8 cellular contexts compared by ENCODE assay signal in genomic region chr3:100401674-100402036, GRCh38. TPM values are rescaled to one million over a fixed set of nuclear protein-coding genes. Genes with fewer than 3 reads are reported as not detected.
DNase-seq lines count a peak whose midpoint lies in the region; ATAC-seq and TF ChIP-seq lines count a peak whose summit lies in the region.

No MANE protein-coding gene starts in this region.

- peak overlapping the region; percentile 79 to 83 for H3K18ac ChIP-seq in mesenchymal stem cell (ENCODE audit: low read depth in 1 of 2, low read length in 2 of 2)

- no peaks in the 10 kb centered on the region for H3K27me3 Mint-ChIP-seq in Calu3 (ENCODE audit: unreplicated experiment)

- no peak overlapping the region for H2BK15ac ChIP-seq in mesenchymal stem cell (ENCODE audit: low read depth, poor library complexity, severe bottlenecking)

- H3K14ac ChIP-seq in mesenchymal stem cell (ENCODE audit: low read length in 2 of 2), result peak overlapping the region in 1 of 2 experiments; percentile 5

- H3K36me3 ChIP-seq in WERI-Rb-1 (peaks cover 7% of the 10 kb centered on the region; the same call in 1 of the 2 replicates), colonic mucosa (no peaks in the 10 kb centered on the region), mesenchymal stem cell (ENCODE audit: control insufficient read depth in 1 of 2, insufficient read depth in 2 of 2, low read depth in 1 of 2, low read length in 2 of 2) (peaks cover 0 to 2% of the 10 kb centered on the region in 2 experiments)

- H2AFZ ChIP-seq in mesenchymal stem cell (ENCODE audit: low read depth, low read length), result peak overlapping the region; percentile 15

- peaks cover 37% of the 10 kb centered on the region for H3K36me3 Mint-ChIP-seq in Calu3 (ENCODE audit: insufficient read depth, unreplicated experiment)

- H4K8ac ChIP-seq in mesenchymal stem cell (ENCODE audit: low read length), result peak overlapping the region; percentile 87

- H2AK5ac ChIP-seq in mesenchymal stem cell (ENCODE audit: low read length, severe bottlenecking), result no peak overlapping the region

- H3K4me3 ChIP-seq in HL-60 (replicated peaks; ENCODE audit: insufficient read depth, low read length), result peak overlapping the region; percentile 91
- H3K4me3 ChIP-seq in WERI-Rb-1 (ENCODE audit: low read depth, low read length), result peak overlapping the region; percentile 93
- peak overlapping the region; percentile 98 for H3K4me3 ChIP-seq in colonic mucosa
- peak overlapping the region; percentile 51 to 98 for H3K4me3 ChIP-seq in mesenchymal stem cell (ENCODE audit: insufficient read depth in 1 of 2, low read depth in 1 of 2, low read length in 2 of 2)

- H3K4me1 ChIP-seq in colonic mucosa (peaks cover 4% of the 10 kb centered on the region), mesenchymal stem cell (ENCODE audit: control insufficient read depth, insufficient read depth, low read depth, low read length) (peaks cover 4% of the 10 kb centered on the region)

- H3K9ac ChIP-seq in colonic mucosa (ENCODE audit: low read depth in 2 of 2, low read length in 2 of 2) (peak overlapping the region; percentile 19 to 86), mesenchymal stem cell (ENCODE audit: low read length) (peak overlapping the region; percentile 94)

- H3K79me1 ChIP-seq in mesenchymal stem cell (replicated peaks; ENCODE audit: low read length, poor library complexity, severe bottlenecking), result no peaks in the 10 kb centered on the region

- peak; percentile 13 for ATAC-seq in GM21360 (IDR thresholded peaks at IDR 0.05; ENCODE audit: unreplicated experiment)

- H4K91ac ChIP-seq in mesenchymal stem cell (ENCODE audit: low read length), result peak overlapping the region; percentile 60

- H2BK5ac ChIP-seq in mesenchymal stem cell (ENCODE audit: low read depth, low read length, poor library complexity, severe bottlenecking), result no peak overlapping the region

- TSS peak; percentile 81 for BruUV-seq in Calu3 (replicated peaks; lab: Mats Ljungman, UMichigan)

- H3K27ac ChIP-seq in HL-60 (replicated peaks), result peak overlapping the region; percentile 93
- H3K27ac ChIP-seq in WERI-Rb-1, result peak overlapping the region; percentile 92
- peak overlapping the region; percentile 92 for H3K27ac ChIP-seq in colonic mucosa
- H3K27ac ChIP-seq in mesenchymal stem cell (ENCODE audit: low read length, poor library complexity, severe bottlenecking), result peak overlapping the region; percentile 87

- H3K4ac ChIP-seq in mesenchymal stem cell (ENCODE audit: low read depth in 1 of 2, low read length in 2 of 2), result peak overlapping the region; percentile 34 to 59

- no peak overlapping the region for H2BK120ac ChIP-seq in mesenchymal stem cell (ENCODE audit: low read depth, low read length)

- H3K9me3 ChIP-seq in WERI-Rb-1 (ENCODE audit: severe bottlenecking), result no peaks in the 10 kb centered on the region
- H3K9me3 ChIP-seq in colonic mucosa, result no peaks in the 10 kb centered on the region
- H3K9me3 ChIP-seq in mesenchymal stem cell (ENCODE audit: control insufficient read depth, low read length), result peaks cover under 1% of the 10 kb centered on the region

- no peaks in the 10 kb centered on the region for H3K9me3 Mint-ChIP-seq in Calu3 (ENCODE audit: low read depth, unreplicated experiment)

- H3K4me1 Mint-ChIP-seq in Calu3 (ENCODE audit: low read depth, unreplicated experiment), result no peaks in the 10 kb centered on the region

- DNase-seq in Calu3 (peak; percentile 24), HL-60 (ENCODE audit: low read depth in 1 of 2, low spot score in 1 of 2) (no peak), WERI-Rb-1 (peak; percentile 22), colonic mucosa (peak; percentile 37), mesenchymal stem cell (no peak), SKM-1 (lab: John Stamatoyannopoulos, UW; ENCODE audit: unreplicated experiment) (no peak)
- DNase-seq in stimulated activated CD8-positive, alpha-beta memory T cell treated with anti-CD3 and anti-CD28 coated beads, Interleukin-15, amount 100 ng/mL, for 1 hour (ENCODE audit: low read depth), result peak; percentile 7

- peak overlapping the region; percentile 85 for H3K4me3 Mint-ChIP-seq in Calu3 (ENCODE audit: low read depth, unreplicated experiment)

- H3K4me2 ChIP-seq in mesenchymal stem cell (ENCODE audit: low read length, poor library complexity, severe bottlenecking), result peak overlapping the region; percentile 67

- H3K27ac Mint-ChIP-seq in Calu3 (ENCODE audit: unreplicated experiment), result peak overlapping the region; percentile 98

- intact Hi-C loops in Calu3 (cut with micrococcal nuclease; ENCODE audit: unreplicated experiment) (loop anchor here (5.0 kb wide), 1 partner anchor 191 kb away; no protein-coding TSS in a partner anchor), colonic mucosa (cut with DNase I) (no loop called here)

- no peaks in the 10 kb centered on the region for H3K27me3 ChIP-seq in HL-60 (ENCODE audit: insufficient read depth, poor library complexity, severe bottlenecking)
- no peaks in the 10 kb centered on the region for H3K27me3 ChIP-seq in WERI-Rb-1 (ENCODE audit: insufficient read depth, low read depth, severe bottlenecking)
- H3K27me3 ChIP-seq in colonic mucosa, result no peaks in the 10 kb centered on the region
- H3K27me3 ChIP-seq in mesenchymal stem cell (ENCODE audit: control insufficient read depth in 1 of 2, insufficient read depth in 1 of 2, low read length in 2 of 2), result no peaks in the 10 kb centered on the region

- peak overlapping the region in 1 of 2 experiments; percentile 23 for H3K23ac ChIP-seq in mesenchymal stem cell (ENCODE audit: low read length in 2 of 2)

- no peak for TF ChIP-seq CTCF in Calu3 (IDR thresholded peaks at IDR 0.05; ENCODE audit: unreplicated experiment)
- no peak for TF ChIP-seq CTCF in HL-60 (IDR thresholded peaks at IDR 0.05; ENCODE audit: insufficient read depth, low read length)
- no peak for TF ChIP-seq CTCF in WERI-Rb-1 (IDR thresholded peaks at IDR 0.05; ENCODE audit: low read depth, low read length)
- no peak for TF ChIP-seq CTCF in colonic mucosa (IDR thresholded peaks at IDR 0.05)

- no peak overlapping the region for H2BK12ac ChIP-seq in mesenchymal stem cell (ENCODE audit: low read length in 2 of 2)

- CTCF ChIA-PET in Calu3 (lab: Charles Lee), result interaction anchor here (0.9 to 1.0 kb wide), 3 partner anchors 61 to 233 kb away, joined by 3 to 6 read pairs (median 3); no protein-coding TSS in a partner anchor

- under 1% methylated on average over 23 of the region's 23 CpGs for WGBS in mesenchymal stem cell

RNA-seq across cellular contexts. Expression of gene LNP1, which starts 0.3 kb away (rescaled TPM):
- total RNA-seq in Calu3 (2022), result 1.2 and 1.8 TPM in 2 replicates
- 1 to 10 TPM in 1 of 2 donors, under 1 TPM in 1; 0.74 to 1.4 TPM for total RNA-seq in colonic mucosa
- 1.4 TPM for polyA plus RNA-seq in mesenchymal stem cell (2013, experiment 1 of 2)
- polyA plus RNA-seq in mesenchymal stem cell (2013, experiment 2 of 2), result 1.4 TPM

RNA-seq across cellular contexts. Expression of gene TOMM70, which starts 0.8 kb away (rescaled TPM):
- 49.5 and 49.9 TPM in 2 replicates for total RNA-seq in Calu3 (2022)
- 10 to 100 TPM; 45.6 to 58.1 TPM for total RNA-seq in colonic mucosa
- polyA plus RNA-seq in mesenchymal stem cell (2013, experiment 1 of 2), result 26.1 TPM
- polyA plus RNA-seq in mesenchymal stem cell (2013, experiment 2 of 2), result 26.7 TPM

Comparison
In these comparisons a context has a peak if more than half of its experiments do, and no peak if none do; other contexts are left out.
1. DNase-seq: peak in Calu3 (single experiment), WERI-Rb-1 (single experiment), colonic mucosa (single experiment) and stimulated activated CD8-positive, alpha-beta memory T cell treated with anti-CD3 and anti-CD28 coated beads, Interleukin-15, amount 100 ng/mL, for 1 hour (single experiment); none in HL-60 (0 of 2), mesenchymal stem cell (single experiment) and SKM-1 (single experiment).
2. Peak in every context shown above with its lines, with median percentiles within 50 percentile points of each other: H3K27ac ChIP-seq and H3K4me3 ChIP-seq.